Comparison of ENCODE assay signal across 8 cellular contexts in genomic region chr15:43511012-43511885, GRCh38. TPM values are rescaled to one million over a fixed set of nuclear protein-coding genes. Genes with fewer than 3 reads are reported as not detected.
A peak's percentile ranks its signal among the peaks of the same experiment; 100 is the strongest.
DNase-seq lines count a peak whose midpoint lies in the region; ATAC-seq and TF ChIP-seq lines count a peak whose summit lies in the region.

No MANE protein-coding gene starts in this region.

- no peaks in the 10 kb centered on the region for H3K9me3 ChIP-seq in DOHH2 (ENCODE audit: control insufficient read depth, insufficient read depth, low read length)
- H3K9me3 ChIP-seq in mucosa of stomach (ENCODE audit: control insufficient read depth, low read length), result no peaks in the 10 kb centered on the region
- H3K9me3 ChIP-seq in uterus, result no peaks in the 10 kb centered on the region

- TF ChIP-seq CTCF in DOHH2 (IDR thresholded peaks at IDR 0.05; ENCODE audit: low read depth, low read length, poor library complexity, severe bottlenecking) (peak; percentile 32), choroid plexus epithelial cell (conservative IDR thresholded peaks at IDR 0.05; ENCODE audit: low read depth, low read length) (peak; percentile 37), uterus (IDR thresholded peaks at IDR 0.05) (no peak)

- H3K4me3 ChIP-seq in DOHH2 (ENCODE audit: low read length) (peak overlapping the region; percentile 86), choroid plexus epithelial cell (ENCODE audit: low read depth, low read length) (peak overlapping the region; percentile 62), mucosa of stomach (ENCODE audit: low read length) (peak overlapping the region; percentile 75), uterus (peak overlapping the region; percentile 37 to 55)

- H3F3A ChIP-seq in DOHH2 (ENCODE audit: control insufficient read depth, insufficient read depth), result no peaks in the 10 kb centered on the region

- H3K4me2 ChIP-seq in DOHH2 (ENCODE audit: low read length), result peak overlapping the region; percentile 83

- H3K27ac ChIP-seq in DOHH2 (ENCODE audit: low read depth, low read length) (no peak overlapping the region), uterus (peak overlapping the region; percentile 18 to 86)

- peak in 1 of 2 donors; percentile 16 for TF ChIP-seq POLR2A in uterus (IDR thresholded peaks at IDR 0.05)

- H3K4me1 ChIP-seq in DOHH2 (ENCODE audit: control insufficient read depth, low read length) (peaks cover 19% of the 10 kb centered on the region), mucosa of stomach (ENCODE audit: control insufficient read depth, insufficient read depth, low read length) (peaks cover 14% of the 10 kb centered on the region), uterus (peaks cover 5 to 13% of the 10 kb centered on the region in 2 donors)

- no peaks in the 10 kb centered on the region for H3K36me3 ChIP-seq in DOHH2 (ENCODE audit: control insufficient read depth, low read length)
- no peaks in the 10 kb centered on the region for H3K36me3 ChIP-seq in mucosa of stomach (ENCODE audit: control insufficient read depth, insufficient read depth, low read length)
- H3K36me3 ChIP-seq in uterus, result no peaks in the 10 kb centered on the region

- H3K27me3 ChIP-seq in DOHH2 (ENCODE audit: control insufficient read depth, low read length) (peaks cover 23% of the 10 kb centered on the region), mucosa of stomach (ENCODE audit: control insufficient read depth, insufficient read depth, low read length) (peaks cover 8% of the 10 kb centered on the region), uterus (no peaks in the 10 kb centered on the region)

- H4K20me1 ChIP-seq in DOHH2 (ENCODE audit: control insufficient read depth, insufficient read depth, low read depth, low read length), result peaks cover 5% of the 10 kb centered on the region; the same call in 1 of the 2 replicates

- peak; percentile 2 for ATAC-seq in HG03025 (IDR thresholded peaks at IDR 0.05; ENCODE audit: low FRiP score, unreplicated experiment)

- intact Hi-C loops in uterus (cut with DNase I; ENCODE audit: low total_unique reads), result no loop called here

- peak overlapping the region; percentile 3 for H3K9ac ChIP-seq in mucosa of stomach (ENCODE audit: low read length)

- DNase-seq in SHP77 (lab: John Stamatoyannopoulos, UW) (peak; percentile 61 to 81), choroid plexus epithelial cell (ENCODE audit: low read depth) (peak; percentile 31), uterus (no peak), NCI-H524 treated with DMSO at 0.1 percent for 48 hours (lab: John Stamatoyannopoulos, UW) (no peak), retina (no peak)

- H3K79me2 ChIP-seq in DOHH2 (ENCODE audit: control insufficient read depth, low read length), result no peaks in the 10 kb centered on the region

- H3K9me2 ChIP-seq in DOHH2 (replicated peaks; ENCODE audit: control insufficient read depth, low read length), result no peaks in the 10 kb centered on the region

RNA-seq across cellular contexts. Expression of gene MAP1A, which starts 6.2 kb away (rescaled TPM):
- total RNA-seq in uterus, result 10 to 100 TPM in 3 of 4 donors, 1 to 10 TPM in 1; 5.9 to 27.6 (median 12.8) TPM

RNA-seq across cellular contexts. Expression of gene TP53BP1, which starts 18.3 kb away (rescaled TPM):
- total RNA-seq in uterus, result 100 to 1,000 TPM in 1 of 4 donors, 10 to 100 TPM in 3; 30.2 to 150 (median 51.4) TPM

Comparison
In these comparisons a context has a peak if more than half of its experiments do, and no peak if none do; other contexts are left out.
1. CTCF ChIP-seq: peak in DOHH2 (single experiment) and choroid plexus epithelial cell (single experiment); none in uterus (0 of 4).
2. DNase-seq: peak in SHP77 (2 of 2) and choroid plexus epithelial cell (single experiment); none in uterus (0 of 2), NCI-H524 treated with DMSO at 0.1 percent for 48 hours (single experiment) and retina (single experiment).
3. Peak in every context shown above with its lines, with median percentiles within 50 percentile points of each other: H3K4me3 ChIP-seq.